10 cellular contexts compared by ENCODE assay signal in genomic region chr19:13094285-13094595, GRCh38. TPM values are rescaled to one million over a fixed set of nuclear protein-coding genes. Genes with fewer than 3 reads are reported as not detected.
DNase-seq lines count a peak whose midpoint lies in the region; ATAC-seq and TF ChIP-seq lines count a peak whose summit lies in the region.
"Had no signal": no experiment of that assay in that cellular context is flagged by ENCODE, and none has a peak within 500 bp of the region (broad histone marks: within the 10 kb centered on the region; RNA-seq: fewer than 3 reads in every experiment).

No MANE protein-coding gene starts in this region.

- H3K36me3 Mint-ChIP-seq in glutamatergic neuron (ENCODE audit: unreplicated experiment), result no peaks in the 10 kb centered on the region
- H3K36me3 Mint-ChIP-seq: CD8-positive, alpha-beta memory T cell had no signal

- H3K9ac ChIP-seq in skeletal muscle tissue (ENCODE audit: low read depth in 1 of 3, low read length in 3 of 3), result peak overlapping the region in 1 of 3 donors; percentile 45

- peak; percentile 32 for DNase-seq in NCI-H1092 treated with DMSO at 0.1 percent for 48 hours (lab: John Stamatoyannopoulos, UW)
- no peak for DNase-seq in glutamatergic neuron
- DNase-seq in GDM1 (lab: John Stamatoyannopoulos, UW), result no peak
- DNase-seq in stimulated activated CD4-positive, alpha-beta T cell treated with anti-CD3 and anti-CD28 coated beads, Interleukin-1b, Interleukin-23, amount 100 ng/mL, for 48 hours, result no peak

- peaks cover 34 to 53% (median 53%) of the 10 kb centered on the region in 3 donors for H3K4me1 ChIP-seq in skeletal muscle tissue (ENCODE audit: control insufficient read depth in 3 of 3, insufficient read depth in 3 of 3, low read length in 3 of 3)

- peaks cover 10% of the 10 kb centered on the region for H3K4me1 Mint-ChIP-seq in glutamatergic neuron (ENCODE audit: low read depth, unreplicated experiment)

- H3K27me3 Mint-ChIP-seq in glutamatergic neuron (ENCODE audit: unreplicated experiment), result peaks cover 4% of the 10 kb centered on the region

- no peaks in the 10 kb centered on the region for H3K9me3 ChIP-seq in skeletal muscle tissue (ENCODE audit: control insufficient read depth in 3 of 3, low read length in 3 of 3)

- H3K9me3 Mint-ChIP-seq in glutamatergic neuron (ENCODE audit: unreplicated experiment), result peaks cover 4% of the 10 kb centered on the region
- H3K9me3 Mint-ChIP-seq: CD8-positive, alpha-beta memory T cell; neural crest cell had no signal

- H3K4me3 ChIP-seq in skeletal muscle tissue (ENCODE audit: low read length in 3 of 3), result no peak overlapping the region

- H3K36me3 ChIP-seq in skeletal muscle tissue (ENCODE audit: control insufficient read depth in 3 of 3, insufficient read depth in 3 of 3, low read length in 3 of 3), result peaks cover 8 to 17% (median 16%) of the 10 kb centered on the region in 3 donors

- H3K4me3 Mint-ChIP-seq in glutamatergic neuron (ENCODE audit: unreplicated experiment), result peak overlapping the region; percentile 75
- H3K4me3 Mint-ChIP-seq: CD8-positive, alpha-beta memory T cell had no signal

- peak overlapping the region; percentile 10 for H3K27ac ChIP-seq in C4-2B
- H3K27ac ChIP-seq in skeletal muscle tissue (ENCODE audit: low read depth, low read length), result peak overlapping the region; percentile 40

- peak overlapping the region; percentile 75 for H3K27ac Mint-ChIP-seq in glutamatergic neuron (ENCODE audit: unreplicated experiment)

- no peaks in the 10 kb centered on the region for H3K27me3 ChIP-seq in skeletal muscle tissue (ENCODE audit: control insufficient read depth in 3 of 3, insufficient read depth in 3 of 3, low read length in 3 of 3)

- no peak for TF ChIP-seq CTCF in C4-2B (conservative IDR thresholded peaks at IDR 0.05)
- TF ChIP-seq CTCF in glutamatergic neuron (IDR thresholded peaks at IDR 0.05; ENCODE audit: partially characterized antibody, unreplicated experiment), result no peak

- ATAC-seq in GM21786 (IDR thresholded peaks at IDR 0.05; ENCODE audit: unreplicated experiment) (no peak), HG02763 (IDR thresholded peaks at IDR 0.05; ENCODE audit: unreplicated experiment) (no peak)

RNA-seq across cellular contexts. Expression of gene LYL1, which starts 8.4 kb away (rescaled TPM):
- 1.3 TPM for total RNA-seq in glutamatergic neuron (ENCODE audit: unreplicated experiment)
- 13.6 TPM for total RNA-seq in skeletal muscle tissue

RNA-seq across cellular contexts. Expression of gene TRMT1, which starts 22.3 kb away (rescaled TPM):
- total RNA-seq in glutamatergic neuron (ENCODE audit: unreplicated experiment) (29.2 TPM), skeletal muscle tissue (13.0 TPM)

RNA-seq across cellular contexts. Expression of gene NACC1, which starts 23.8 kb away (rescaled TPM):
- total RNA-seq in glutamatergic neuron (ENCODE audit: unreplicated experiment), result 68.6 TPM
- total RNA-seq in skeletal muscle tissue, result 10.4 TPM

RNA-seq across cellular contexts. Expression of gene STX10, which starts 55.9 kb away (rescaled TPM):
- total RNA-seq in glutamatergic neuron (ENCODE audit: unreplicated experiment), result 17.2 TPM
- 24.5 TPM for total RNA-seq in skeletal muscle tissue

RNA-seq across cellular contexts. Expression of gene IER2, which starts 56.0 kb away (rescaled TPM):
- 109 TPM for total RNA-seq in glutamatergic neuron (ENCODE audit: unreplicated experiment)
- total RNA-seq in skeletal muscle tissue, result 23.5 TPM
